In the genomic region with DNA sequence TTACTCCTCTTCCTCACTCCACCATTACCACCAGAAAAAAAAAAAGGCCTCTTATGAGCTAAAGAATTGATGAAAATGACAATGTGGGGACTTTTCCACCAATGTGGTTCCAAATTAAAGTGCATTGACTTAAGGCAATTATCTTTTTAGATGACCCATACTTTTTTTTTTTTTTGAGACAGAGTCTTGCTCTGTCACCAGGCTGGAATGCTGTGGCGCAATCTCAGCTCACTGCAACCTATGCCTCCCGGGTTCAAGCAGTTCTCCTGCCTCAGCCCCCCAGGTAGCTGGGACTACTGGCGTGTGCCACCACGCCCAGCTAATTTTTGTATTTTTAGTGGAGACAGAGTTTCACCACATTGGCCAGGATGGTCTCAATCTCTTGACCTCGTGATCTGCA, we compare ENCODE assay signal across 8 cellular contexts. TPM values are rescaled to one million over a fixed set of nuclear protein-coding genes. Genes with fewer than 3 reads are reported as not detected.
DNase-seq lines count a peak whose midpoint lies in the region; FAIRE-seq and TF ChIP-seq lines count a peak whose summit lies in the region.
"Not testable (repeated sequence)": the region's sequence is repeated elsewhere in the genome, so short reads cannot be mapped to it uniquely, and the experiment has no call there.

No MANE protein-coding gene starts in this region.

- H3K36me3 Mint-ChIP-seq in HFFc6 (ENCODE audit: low read depth) = not testable (repeated sequence)

- not testable (repeated sequence) for TF ChIP-seq CTCF in HFFc6 (IDR thresholded peaks at IDR 0.05); bronchial epithelial cell (IDR thresholded peaks at IDR 0.05; ENCODE audit: insufficient read depth, low read length, severe bottlenecking); fibroblast of lung (conservative IDR thresholded peaks at IDR 0.05 in 1 of 2, IDR thresholded peaks at IDR 0.05 in 1 of 2; ENCODE audit: low read depth in 1 of 2, low read length in 2 of 2)

- not testable (repeated sequence) for H3K79me2 ChIP-seq in fibroblast of lung (ENCODE audit: control insufficient read depth, insufficient read depth, low read length)

- not testable (repeated sequence) for H3K4me3 ChIP-seq in bronchial epithelial cell (ENCODE audit: low read depth, low read length); fibroblast of lung (replicated peaks in 1 of 4; ENCODE audit: control extremely low read depth in 1 of 4, insufficient read depth in 1 of 4, low read depth in 3 of 4, low read length in 4 of 4); skeletal muscle satellite cell (ENCODE audit: low read length)

- H3K27ac ChIP-seq in fibroblast of lung (ENCODE audit: insufficient read depth, low read length) = not testable (repeated sequence)

- not testable (repeated sequence) for FAIRE-seq in bronchial epithelial cell (lab: Jason Lieb, UNC)

- H3K4me3 Mint-ChIP-seq in HFFc6 = peak overlapping the region; percentile 52

- not testable (repeated sequence) for H3K4me2 ChIP-seq in fibroblast of lung (ENCODE audit: extremely low read depth, insufficient read depth, low read length)
- peak overlapping the region; percentile 15 for H3K4me2 ChIP-seq in skeletal muscle satellite cell (ENCODE audit: low read length)

- not testable (repeated sequence) for H3K9me3 Mint-ChIP-seq in HFFc6

- DNase-seq in EH (ENCODE audit: low read depth) (peak; percentile 86), HFFc6 (peak; percentile 46), NCI-H226 (peak; percentile 22), T1000 (lab: John Stamatoyannopoulos, UW) (peak; percentile 67), bronchial epithelial cell (ENCODE audit: low read depth) (peak; percentile 69), fibroblast of lung (ENCODE audit: low read depth in 2 of 2) (peak; percentile 26 to 31), kidney tubule cell (ENCODE audit: low spot score) (peak; percentile 29)

- H4K20me1 ChIP-seq in fibroblast of lung (ENCODE audit: control insufficient read depth, extremely low read depth, insufficient read depth, low read length) = not testable (repeated sequence)

- H3K9ac ChIP-seq in fibroblast of lung (ENCODE audit: insufficient read depth, low read length); skeletal muscle satellite cell (ENCODE audit: low read depth, low read length): not testable (repeated sequence)

- H3K27ac Mint-ChIP-seq in HFFc6 = peak overlapping the region; percentile 77

- H3K27me3 ChIP-seq in bronchial epithelial cell (ENCODE audit: control insufficient read depth, insufficient read depth, low read length); fibroblast of lung (ENCODE audit: control insufficient read depth, insufficient read depth, low read length); skeletal muscle satellite cell (ENCODE audit: control insufficient read depth, insufficient read depth, low read length): not testable (repeated sequence)

- H3K27me3 Mint-ChIP-seq in HFFc6 (ENCODE audit: insufficient read depth) = not testable (repeated sequence)

- H2AFZ ChIP-seq in fibroblast of lung (ENCODE audit: low read length) = not testable (repeated sequence)

- H3K36me3 ChIP-seq in bronchial epithelial cell (ENCODE audit: control insufficient read depth, insufficient read depth, low read length); fibroblast of lung (ENCODE audit: control insufficient read depth, insufficient read depth, low read length); skeletal muscle satellite cell (ENCODE audit: insufficient read depth, low read length): not testable (repeated sequence)

- H3K4me1 ChIP-seq in fibroblast of lung (ENCODE audit: control insufficient read depth, extremely low read depth, insufficient read depth, low read length) = not testable (repeated sequence)
- H3K4me1 ChIP-seq in skeletal muscle satellite cell (ENCODE audit: control insufficient read depth, insufficient read depth, low read length) = peaks cover 13% of the 10 kb centered on the region

- not testable (repeated sequence) for H3K9me3 ChIP-seq in fibroblast of lung (ENCODE audit: control insufficient read depth, insufficient read depth, low read depth, low read length); skeletal muscle satellite cell (replicated peaks; ENCODE audit: low read length)

- peaks cover 40% of the 10 kb centered on the region for H3K4me1 Mint-ChIP-seq in HFFc6 (ENCODE audit: low read depth)

RNA-seq across cellular contexts. Expression of gene HECW2, which starts 14.5 kb away (rescaled TPM):
- total RNA-seq in HFFc6 (2021; fragmentation: NEBNext Ultra II Directional; extraction: Animal tissue kit (Norgen Biotek cat#: 25700)) = 10 to 100 TPM in 5 of 6 experiments, 1 to 10 TPM in 1; 9.9 to 15.8 (median 12.3) TPM
- total RNA-seq in bronchial epithelial cell = 0.26 and 0.38 TPM in 2 replicates
- 0.51 and 1.5 TPM in 2 replicates for total RNA-seq in fibroblast of lung
- polyA plus RNA-seq in fibroblast of lung = 0.99 and 2.5 TPM in 2 replicates
- 0.46 and 2.3 TPM in 2 replicates for polyA plus RNA-seq in fibroblast of lung (2012)
- 1.6 and 11.0 TPM in 2 replicates for polyA minus RNA-seq in fibroblast of lung (ENCODE audit: low replicate concordance)
- 1.0 and 1.7 TPM in 2 replicates for total RNA-seq in skeletal muscle satellite cell (2012; rRNA removed)

RNA-seq across cellular contexts. Expression of gene CCDC150, which starts 31.6 kb away (rescaled TPM):
- total RNA-seq in HFFc6 (2021; fragmentation: NEBNext Ultra II Directional; extraction: Animal tissue kit (Norgen Biotek cat#: 25700)) = 1 to 10 TPM; 1.4 to 4.3 (median 3.8) TPM
- total RNA-seq in bronchial epithelial cell (2.4 and 3.3 TPM in 2 replicates), fibroblast of lung (3.9 and 5.1 TPM in 2 replicates)
- polyA plus RNA-seq in fibroblast of lung = 1.5 and 2.4 TPM in 2 replicates
- 1.5 and 1.8 TPM in 2 replicates for polyA plus RNA-seq in fibroblast of lung (2012)
- not detected in 2 replicates for polyA minus RNA-seq in fibroblast of lung (ENCODE audit: low replicate concordance)
- 5.3 and 6.6 TPM in 2 replicates for total RNA-seq in skeletal muscle satellite cell (2012; rRNA removed)

Comparison
In these comparisons a context has a peak if more than half of its experiments do, and no peak if none do; other contexts are left out.
1. DNase-seq: peak in every context shown above with its lines; median percentile 86 in EH; 69 in bronchial epithelial cell; 67 in T1000; 46 in HFFc6; 29 in kidney tubule cell; 28 in fibroblast of lung; 22 in NCI-H226.